ENCODE assay signal across 1 cellular context in the genomic region with DNA sequence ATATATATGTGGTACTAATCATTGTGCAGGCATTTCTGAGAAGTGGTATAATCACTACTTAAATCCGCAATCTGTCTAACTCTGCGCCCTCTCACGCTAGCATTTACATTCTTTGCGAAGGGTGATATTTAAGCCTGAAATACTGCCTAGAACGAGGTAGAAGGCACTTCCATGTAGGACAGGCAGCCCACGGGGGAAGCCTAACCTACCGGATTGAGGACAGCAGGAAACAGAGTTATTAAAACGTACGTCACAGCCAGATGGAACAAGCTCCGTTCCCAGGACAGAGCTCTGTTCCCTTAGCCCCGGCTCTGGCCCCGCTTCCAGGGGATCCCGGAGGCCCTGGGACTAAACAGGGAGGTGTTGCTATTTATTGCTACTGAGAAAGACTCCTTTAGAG.
TF ChIP-seq lines count a peak whose summit lies in the region.

No MANE protein-coding gene starts in this region.

TF ChIP-seq in GM23338, 12 proteins besides CTCF, POLR2A, EP300 and RAD21:
- no peak for TF ChIP-seq ZNF114 (CRISPR knock-in tag; IDR thresholded peaks at IDR 0.05)
- TF ChIP-seq, protein P1, sequence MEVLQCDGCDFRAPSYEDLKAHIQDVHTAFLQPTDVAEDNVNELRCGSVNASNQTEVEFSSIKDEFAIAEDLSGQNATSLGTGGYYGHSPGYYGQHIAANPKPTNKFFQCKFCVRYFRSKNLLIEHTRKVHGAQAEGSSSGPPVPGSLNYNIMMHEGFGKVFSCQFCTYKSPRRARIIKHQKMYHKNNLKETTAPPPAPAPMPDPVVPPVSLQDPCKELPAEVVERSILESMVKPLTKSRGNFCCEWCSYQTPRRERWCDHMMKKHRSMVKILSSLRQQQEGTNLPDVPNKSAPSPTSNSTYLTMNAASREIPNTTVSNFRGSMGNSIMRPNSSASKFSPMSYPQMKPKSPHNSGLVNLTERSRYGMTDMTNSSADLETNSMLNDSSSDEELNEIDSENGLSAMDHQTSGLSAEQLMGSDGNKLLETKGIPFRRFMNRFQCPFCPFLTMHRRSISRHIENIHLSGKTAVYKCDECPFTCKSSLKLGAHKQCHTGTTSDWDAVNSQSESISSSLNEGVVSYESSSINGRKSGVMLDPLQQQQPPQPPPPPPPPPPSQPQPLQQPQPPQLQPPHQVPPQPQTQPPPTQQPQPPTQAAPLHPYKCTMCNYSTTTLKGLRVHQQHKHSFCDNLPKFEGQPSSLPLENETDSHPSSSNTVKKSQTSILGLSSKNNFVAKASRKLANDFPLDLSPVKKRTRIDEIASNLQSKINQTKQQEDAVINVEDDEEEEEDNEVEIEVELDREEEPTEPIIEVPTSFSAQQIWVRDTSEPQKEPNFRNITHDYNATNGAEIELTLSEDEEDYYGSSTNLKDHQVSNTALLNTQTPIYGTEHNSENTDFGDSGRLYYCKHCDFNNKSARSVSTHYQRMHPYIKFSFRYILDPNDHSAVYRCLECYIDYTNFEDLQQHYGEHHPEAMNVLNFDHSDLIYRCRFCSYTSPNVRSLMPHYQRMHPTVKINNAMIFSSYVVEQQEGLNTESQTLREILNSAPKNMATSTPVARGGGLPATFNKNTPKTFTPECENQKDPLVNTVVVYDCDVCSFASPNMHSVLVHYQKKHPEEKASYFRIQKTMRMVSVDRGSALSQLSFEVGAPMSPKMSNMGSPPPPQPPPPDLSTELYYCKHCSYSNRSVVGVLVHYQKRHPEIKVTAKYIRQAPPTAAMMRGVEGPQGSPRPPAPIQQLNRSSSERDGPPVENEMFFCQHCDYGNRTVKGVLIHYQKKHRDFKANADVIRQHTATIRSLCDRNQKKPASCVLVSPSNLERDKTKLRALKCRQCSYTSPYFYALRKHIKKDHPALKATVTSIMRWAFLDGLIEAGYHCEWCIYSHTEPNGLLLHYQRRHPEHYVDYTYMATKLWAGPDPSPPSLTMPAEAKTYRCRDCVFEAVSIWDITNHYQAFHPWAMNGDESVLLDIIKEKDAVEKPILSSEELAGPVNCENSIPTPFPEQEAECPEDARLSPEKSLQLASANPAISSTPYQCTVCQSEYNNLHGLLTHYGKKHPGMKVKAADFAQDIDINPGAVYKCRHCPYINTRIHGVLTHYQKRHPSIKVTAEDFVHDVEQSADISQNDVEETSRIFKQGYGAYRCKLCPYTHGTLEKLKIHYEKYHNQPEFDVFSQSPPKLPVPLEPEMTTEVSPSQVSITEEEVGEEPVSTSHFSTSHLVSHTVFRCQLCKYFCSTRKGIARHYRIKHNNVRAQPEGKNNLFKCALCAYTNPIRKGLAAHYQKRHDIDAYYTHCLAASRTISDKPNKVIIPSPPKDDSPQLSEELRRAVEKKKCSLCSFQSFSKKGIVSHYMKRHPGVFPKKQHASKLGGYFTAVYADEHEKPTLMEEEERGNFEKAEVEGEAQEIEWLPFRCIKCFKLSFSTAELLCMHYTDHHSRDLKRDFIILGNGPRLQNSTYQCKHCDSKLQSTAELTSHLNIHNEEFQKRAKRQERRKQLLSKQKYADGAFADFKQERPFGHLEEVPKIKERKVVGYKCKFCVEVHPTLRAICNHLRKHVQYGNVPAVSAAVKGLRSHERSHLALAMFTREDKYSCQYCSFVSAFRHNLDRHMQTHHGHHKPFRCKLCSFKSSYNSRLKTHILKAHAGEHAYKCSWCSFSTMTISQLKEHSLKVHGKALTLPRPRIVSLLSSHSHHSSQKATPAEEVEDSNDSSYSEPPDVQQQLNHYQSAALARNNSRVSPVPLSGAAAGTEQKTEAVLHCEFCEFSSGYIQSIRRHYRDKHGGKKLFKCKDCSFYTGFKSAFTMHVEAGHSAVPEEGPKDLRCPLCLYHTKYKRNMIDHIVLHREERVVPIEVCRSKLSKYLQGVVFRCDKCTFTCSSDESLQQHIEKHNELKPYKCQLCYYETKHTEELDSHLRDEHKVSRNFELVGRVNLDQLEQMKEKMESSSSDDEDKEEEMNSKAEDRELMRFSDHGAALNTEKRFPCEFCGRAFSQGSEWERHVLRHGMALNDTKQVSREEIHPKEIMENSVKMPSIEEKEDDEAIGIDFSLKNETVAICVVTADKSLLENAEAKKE (CRISPR knock-in tag; IDR thresholded peaks at IDR 0.05): no peak
- no peak for TF ChIP-seq STAT1 (IDR thresholded peaks at IDR 0.05; ENCODE audit: unreplicated experiment)
- no peak for TF ChIP-seq ETS1 (IDR thresholded peaks at IDR 0.05)
- TF ChIP-seq CREB1 (CRISPR knock-in tag; IDR thresholded peaks at IDR 0.05; ENCODE audit: low read depth): no peak
- no peak for TF ChIP-seq EZH2 (IDR thresholded peaks at IDR 0.05; ENCODE audit: low read depth, unreplicated experiment)
- TF ChIP-seq, protein P2, sequence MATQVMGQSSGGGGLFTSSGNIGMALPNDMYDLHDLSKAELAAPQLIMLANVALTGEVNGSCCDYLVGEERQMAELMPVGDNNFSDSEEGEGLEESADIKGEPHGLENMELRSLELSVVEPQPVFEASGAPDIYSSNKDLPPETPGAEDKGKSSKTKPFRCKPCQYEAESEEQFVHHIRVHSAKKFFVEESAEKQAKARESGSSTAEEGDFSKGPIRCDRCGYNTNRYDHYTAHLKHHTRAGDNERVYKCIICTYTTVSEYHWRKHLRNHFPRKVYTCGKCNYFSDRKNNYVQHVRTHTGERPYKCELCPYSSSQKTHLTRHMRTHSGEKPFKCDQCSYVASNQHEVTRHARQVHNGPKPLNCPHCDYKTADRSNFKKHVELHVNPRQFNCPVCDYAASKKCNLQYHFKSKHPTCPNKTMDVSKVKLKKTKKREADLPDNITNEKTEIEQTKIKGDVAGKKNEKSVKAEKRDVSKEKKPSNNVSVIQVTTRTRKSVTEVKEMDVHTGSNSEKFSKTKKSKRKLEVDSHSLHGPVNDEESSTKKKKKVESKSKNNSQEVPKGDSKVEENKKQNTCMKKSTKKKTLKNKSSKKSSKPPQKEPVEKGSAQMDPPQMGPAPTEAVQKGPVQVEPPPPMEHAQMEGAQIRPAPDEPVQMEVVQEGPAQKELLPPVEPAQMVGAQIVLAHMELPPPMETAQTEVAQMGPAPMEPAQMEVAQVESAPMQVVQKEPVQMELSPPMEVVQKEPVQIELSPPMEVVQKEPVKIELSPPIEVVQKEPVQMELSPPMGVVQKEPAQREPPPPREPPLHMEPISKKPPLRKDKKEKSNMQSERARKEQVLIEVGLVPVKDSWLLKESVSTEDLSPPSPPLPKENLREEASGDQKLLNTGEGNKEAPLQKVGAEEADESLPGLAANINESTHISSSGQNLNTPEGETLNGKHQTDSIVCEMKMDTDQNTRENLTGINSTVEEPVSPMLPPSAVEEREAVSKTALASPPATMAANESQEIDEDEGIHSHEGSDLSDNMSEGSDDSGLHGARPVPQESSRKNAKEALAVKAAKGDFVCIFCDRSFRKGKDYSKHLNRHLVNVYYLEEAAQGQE (IDR thresholded peaks at IDR 0.05; ENCODE audit: unreplicated experiment): no peak
- no peak for TF ChIP-seq NANOG (IDR thresholded peaks at IDR 0.05; ENCODE audit: borderline replicate concordance)
- no peak for TF ChIP-seq POLR2AphosphoS5 (IDR thresholded peaks at IDR 0.05; ENCODE audit: low read depth)
- TF ChIP-seq ZNF331 (CRISPR knock-in tag; IDR thresholded peaks at IDR 0.05; ENCODE audit: low read depth): no peak
- no peak for TF ChIP-seq JUNB (IDR thresholded peaks at IDR 0.05; ENCODE audit: unreplicated experiment)
- TF ChIP-seq EZH2phosphoT487 (IDR thresholded peaks at IDR 0.05; ENCODE audit: unreplicated experiment): no peak
